ENCODE assay signal across 8 cellular contexts in genomic region chr12:108560752-108561719, GRCh38. TPM values are rescaled to one million over a fixed set of nuclear protein-coding genes. Genes with fewer than 3 reads are reported as not detected.
DNase-seq lines count a peak whose midpoint lies in the region; ATAC-seq and TF ChIP-seq lines count a peak whose summit lies in the region.

Gene SART3 (minus strand): TSS chr12:108561173. CDS start chr12:108561154, 19 bp downstream.

- H3K36me3 ChIP-seq in SU-DHL-6 (ENCODE audit: low read length) (peaks cover 13% of the 10 kb centered on the region; the same call in 1 of the 2 replicates), thoracic aorta (peaks cover 10% of the 10 kb centered on the region)

- H3K36me3 Mint-ChIP-seq in activated naive CD8-positive, alpha-beta T cell treated with anti-CD3 and anti-CD28 coated beads, Interleukin-2, amount 10 ng/mL, durations not matched to agents 7 days and 5 days: peaks cover 14% of the 10 kb centered on the region
- H3K36me3 Mint-ChIP-seq in osteocyte (ENCODE audit: unreplicated experiment): peaks cover 16% of the 10 kb centered on the region

- H3K27ac ChIP-seq in SU-DHL-6 (ENCODE audit: low read depth, low read length) (peak within 1 kb of the TSS; percentile 88), thoracic aorta (peak within 1 kb of the TSS; percentile 87 to 89)

- H3K4me3 ChIP-seq in SU-DHL-6 (ENCODE audit: insufficient read depth, low read length, poor library complexity, severe bottlenecking) (peak within 1 kb of the TSS; percentile 98), thoracic aorta (peak within 1 kb of the TSS; percentile 93)

- H3K9ac ChIP-seq in SU-DHL-6 (ENCODE audit: low read length): peak within 1 kb of the TSS; percentile 95

- H3K9me3 ChIP-seq in SU-DHL-6 (ENCODE audit: insufficient read depth, low read length) (no peaks in the 10 kb centered on the region), thoracic aorta (no peaks in the 10 kb centered on the region)

- H3K9me2 ChIP-seq in SU-DHL-6 (replicated peaks; ENCODE audit: insufficient read depth, low read length): no peaks in the 10 kb centered on the region

- peaks cover 46% of the 10 kb centered on the region for H3K4me1 Mint-ChIP-seq in activated naive CD8-positive, alpha-beta T cell treated with anti-CD3 and anti-CD28 coated beads, Interleukin-2, amount 10 ng/mL, durations not matched to agents 7 days and 5 days
- H3K4me1 Mint-ChIP-seq in osteocyte (ENCODE audit: unreplicated experiment): peaks cover 44% of the 10 kb centered on the region

- peak within 1 kb of the TSS; percentile 98 for H3K27ac Mint-ChIP-seq in activated naive CD8-positive, alpha-beta T cell treated with anti-CD3 and anti-CD28 coated beads, Interleukin-2, amount 10 ng/mL, durations not matched to agents 7 days and 5 days
- H3K27ac Mint-ChIP-seq in osteocyte (ENCODE audit: unreplicated experiment): peak within 1 kb of the TSS; percentile 99

- peaks cover 10% of the 10 kb centered on the region; the same call in 1 of the 2 replicates for H4K20me1 ChIP-seq in SU-DHL-6 (ENCODE audit: low read depth, low read length)

- H3K27me3 Mint-ChIP-seq in activated naive CD8-positive, alpha-beta T cell treated with anti-CD3 and anti-CD28 coated beads, Interleukin-2, amount 10 ng/mL, durations not matched to agents 7 days and 5 days: no peaks in the 10 kb centered on the region
- no peaks in the 10 kb centered on the region for H3K27me3 Mint-ChIP-seq in osteocyte (ENCODE audit: unreplicated experiment)

- H3K9me3 Mint-ChIP-seq in activated naive CD8-positive, alpha-beta T cell treated with anti-CD3 and anti-CD28 coated beads, Interleukin-2, amount 10 ng/mL, durations not matched to agents 7 days and 5 days: no peaks in the 10 kb centered on the region
- H3K9me3 Mint-ChIP-seq in osteocyte (ENCODE audit: unreplicated experiment): no peaks in the 10 kb centered on the region

- DNase-seq in GM10248 (ENCODE audit: extremely low spot score): peak; percentile 85
- peak; percentile 95 for DNase-seq in NCI-H1105 treated with DMSO at 0.1 percent for 48 hours (lab: John Stamatoyannopoulos, UW)
- DNase-seq in activated naive CD8-positive, alpha-beta T cell treated with anti-CD3 and anti-CD28 coated beads, Interleukin-2, amount 10 ng/mL, durations not matched to agents 7 days and 5 days: peak; percentile 86
- peak; percentile 93 for DNase-seq in Right ventricle myocardium inferior (ENCODE audit: missing footprints)
- DNase-seq in osteocyte (ENCODE audit: extremely low spot score, unreplicated experiment): peak; percentile 91
- no peak for DNase-seq in thoracic aorta (ENCODE audit: low spot score)

- peaks cover 26 to 47% of the 10 kb centered on the region in 2 donors for H3K4me1 ChIP-seq in thoracic aorta (ENCODE audit: control insufficient read depth in 1 of 2, low read depth in 2 of 2)

- peak within 1 kb of the TSS; percentile 95 for H3K4me2 ChIP-seq in SU-DHL-6 (ENCODE audit: low read depth, low read length, poor library complexity, severe bottlenecking)

- no peaks in the 10 kb centered on the region for H3K27me3 ChIP-seq in SU-DHL-6 (ENCODE audit: low read length)
- no peaks in the 10 kb centered on the region for H3K27me3 ChIP-seq in thoracic aorta (replicated peaks; ENCODE audit: insufficient read depth)

- CTCF ChIA-PET in GM10248 (lab: Yijun Ruan, JAX): interaction anchor here (0.7 to 22.9 kb wide), 9 partner anchors 8 to 390 kb away, joined by 3 to 543 read pairs (median 5); no protein-coding TSS in a partner anchor

- peak within 1 kb of the TSS; percentile 94 for H3K4me3 Mint-ChIP-seq in activated naive CD8-positive, alpha-beta T cell treated with anti-CD3 and anti-CD28 coated beads, Interleukin-2, amount 10 ng/mL, durations not matched to agents 7 days and 5 days
- peak within 1 kb of the TSS; percentile 100 for H3K4me3 Mint-ChIP-seq in osteocyte (ENCODE audit: unreplicated experiment)

- H3K79me2 ChIP-seq in SU-DHL-6 (ENCODE audit: insufficient read depth, low read length): peaks cover 55% of the 10 kb centered on the region

- H3F3A ChIP-seq in SU-DHL-6 (ENCODE audit: insufficient read depth): peaks cover 7% of the 10 kb centered on the region

- ATAC-seq in HG02610 (IDR thresholded peaks at IDR 0.05; ENCODE audit: unreplicated experiment): peak; percentile 42
- peak; percentile 35 for ATAC-seq in activated naive CD8-positive, alpha-beta T cell treated with anti-CD3 and anti-CD28 coated beads, Interleukin-2, amount 10 ng/mL, durations not matched to agents 7 days and 5 days (ENCODE audit: low read depth)
- ATAC-seq in Right ventricle myocardium inferior: peak; percentile 64
- peak; percentile 47 for ATAC-seq in thoracic aorta (ENCODE audit: insufficient number of reproducible peaks, low FRiP score, low read depth)

- no peak for TF ChIP-seq CTCF in GM10248 (IDR thresholded peaks at IDR 0.05; ENCODE audit: control extremely low read depth, extremely low read depth, low read depth, missing control alignments)
- TF ChIP-seq CTCF in SU-DHL-6 (IDR thresholded peaks at IDR 0.05; ENCODE audit: insufficient read depth, low read length, poor library complexity, severe bottlenecking): no peak
- no peak for TF ChIP-seq CTCF in osteocyte (IDR thresholded peaks at IDR 0.05)
- TF ChIP-seq CTCF in thoracic aorta (IDR thresholded peaks at IDR 0.05): no peak

- POLR2A ChIA-PET in GM10248 (lab: Yijun Ruan, JAX): no interaction called here
- POLR2A ChIA-PET in activated naive CD8-positive, alpha-beta T cell treated with anti-CD3 and anti-CD28 coated beads, Interleukin-2, amount 10 ng/mL, durations not matched to agents 7 days and 5 days (lab: Charles Lee): interaction anchor here (0.9 to 12.2 kb wide), 8 partner anchors 9 to 532 kb away, joined by 3 to 146 read pairs (median 4); partner anchors contain the start of genes ALKBH2, SELPLG and SSH1

- H2AFZ ChIP-seq in SU-DHL-6 (ENCODE audit: low read depth, low read length, severe bottlenecking): peak within 1 kb of the TSS; percentile 81

- intact Hi-C loops in Right ventricle myocardium inferior (cut with DNase I): loop anchor here (2.0 to 5.0 kb wide), 3 partner anchors 170 to 391 kb away; partner anchors contain the start of genes CORO1C and SSH1

RNA-seq across cellular contexts. Expression of gene SART3, which starts in this region (rescaled TPM):
- 10 to 100 TPM; 79.9 to 88.3 TPM for total RNA-seq in activated naive CD8-positive, alpha-beta T cell treated with anti-CD3 and anti-CD28 coated beads, Interleukin-2, amount 10 ng/mL, durations not matched to agents 7 days and 5 days
- 21.7 TPM for total RNA-seq in Right ventricle myocardium inferior
- total RNA-seq in osteocyte: 47.2 and 47.5 TPM in 2 replicates
- 10 to 100 TPM; 52.1 to 94.0 TPM for total RNA-seq in thoracic aorta
